In genomic region chr17:55294042-55294751, GRCh38 we compare ENCODE assay signal across 18 cellular contexts. TPM values are rescaled to one million over a fixed set of nuclear protein-coding genes. Genes with fewer than 3 reads are reported as not detected.
DNase-seq lines count a peak whose midpoint lies in the region; ATAC-seq and TF ChIP-seq lines count a peak whose summit lies in the region.
"Had no signal": no experiment of that assay in that cellular context is flagged by ENCODE, and none has a peak within 500 bp of the region (broad histone marks: within the 10 kb centered on the region; RNA-seq: fewer than 3 reads in every experiment).

No MANE protein-coding gene starts in this region.

- H3K27me3 Mint-ChIP-seq in activated T-helper 2 cell treated with anti-CD3 and anti-CD28 coated beads, Interferon-gamma antibody, Interleukin-2, Interleukin-4, amounts not matched to agents 10 μg/mL and 5 μg/mL and 100 μg/mL, durations not matched to agents 14 hours and 24 hours and 36 hours (ENCODE audit: low read depth): peaks cover 7% of the 10 kb centered on the region

- peak overlapping the region; percentile 76 for H3K27ac ChIP-seq in left ventricle myocardium inferior (replicated peaks)
- H3K27ac ChIP-seq in heart left ventricle: peak overlapping the region in 3 of 12 donors; percentile 3 to 62 (median 60)
- H3K27ac ChIP-seq in tibial artery: peak overlapping the region; percentile 43 to 53
- H3K27ac ChIP-seq: GM23248 had no signal

- intact Hi-C loops in left ventricle myocardium inferior (cut with micrococcal nuclease): no loop called here
- intact Hi-C loops in heart left ventricle (cut with DNase I): loop anchor here in 3 of 10 donors (2.0 to 10.0 kb wide), 3 partner anchors 27 to 299 kb away; partner anchors contain the start of gene HLF (in 1 of the 3)
- intact Hi-C loops in tibial artery (cut with DNase I; ENCODE audit: low total_unique reads): loop anchor here (10.0 kb wide), 1 partner anchor 59 kb away; no protein-coding TSS in a partner anchor
- intact Hi-C loops in activated T-helper 2 cell treated with anti-CD3 and anti-CD28 coated beads, Interferon-gamma antibody, Interleukin-2, Interleukin-4, amounts not matched to agents 10 μg/mL and 5 μg/mL and 100 μg/mL, durations not matched to agents 14 hours and 24 hours and 36 hours (cut with micrococcal nuclease): no loop called here

- H3K9me3 ChIP-seq in left ventricle myocardium inferior (replicated peaks): peaks cover 7% of the 10 kb centered on the region
- peaks cover 0 to 9% (median 0%) of the 10 kb centered on the region in 12 donors for H3K9me3 ChIP-seq in heart left ventricle
- no peaks in the 10 kb centered on the region for H3K9me3 ChIP-seq in tibial artery
- H3K9me3 ChIP-seq: SK-N-SH had no signal

- no peak overlapping the region for H3K4me3 Mint-ChIP-seq in activated T-helper 2 cell treated with anti-CD3 and anti-CD28 coated beads, Interferon-gamma antibody, Interleukin-2, Interleukin-4, amounts not matched to agents 10 μg/mL and 5 μg/mL and 100 μg/mL, durations not matched to agents 14 hours and 24 hours and 36 hours (ENCODE audit: low read depth)

- DNase-seq in left ventricle myocardium inferior: no peak
- DNase-seq in heart left ventricle: no peak
- peak; percentile 5 for DNase-seq in OCI-M1 (lab: John Stamatoyannopoulos, UW)
- peak; percentile 6 for DNase-seq in fibroblast of villous mesenchyme (ENCODE audit: low read depth)
- no peak for DNase-seq in tibial artery
- no peak for DNase-seq in activated T-helper 2 cell treated with anti-CD3 and anti-CD28 coated beads, Interferon-gamma antibody, Interleukin-2, Interleukin-4, amounts not matched to agents 10 μg/mL and 5 μg/mL and 100 μg/mL, durations not matched to agents 14 hours and 24 hours and 36 hours (ENCODE audit: low spot score)
- DNase-seq in NCI-H1417 treated with DMSO at 0.1 percent for 48 hours (lab: John Stamatoyannopoulos, UW): no peak
- no peak for DNase-seq in midbrain (lab: John Stamatoyannopoulos, UW)
- DNase-seq: activated effector memory CD4-positive, alpha-beta T cell treated with Interleukin-2 at 50 U/mL for 16 hours; erythroblast; GM23248; head of caudate nucleus; kidney; NCI-H2029 treated with DMSO at 0.1 percent for 48 hours; occipital lobe; SK-N-SH had no signal

- peaks cover 9% of the 10 kb centered on the region for H3K36me3 ChIP-seq in left ventricle myocardium inferior
- peaks cover 0 to 37% (median 0%) of the 10 kb centered on the region in 9 donors for H3K36me3 ChIP-seq in heart left ventricle
- H3K36me3 ChIP-seq in tibial artery: peaks cover 0 to 10% (median 5%) of the 10 kb centered on the region in 3 donors

- H3K4me3 ChIP-seq in left ventricle myocardium inferior (no peak overlapping the region), heart left ventricle (no peak overlapping the region), fibroblast of villous mesenchyme (ENCODE audit: low read depth, low read length) (no peak overlapping the region), tibial artery (no peak overlapping the region)
- H3K4me3 ChIP-seq: GM23248, skin epidermis had no signal

- H3K4me1 ChIP-seq in left ventricle myocardium inferior (peaks cover 41% of the 10 kb centered on the region), heart left ventricle (peaks cover 0 to 32% (median 12%) of the 10 kb centered on the region in 12 donors), tibial artery (peaks cover 0 to 18% (median 7%) of the 10 kb centered on the region in 4 donors)

- H3K36me3 Mint-ChIP-seq in activated T-helper 2 cell treated with anti-CD3 and anti-CD28 coated beads, Interferon-gamma antibody, Interleukin-2, Interleukin-4, amounts not matched to agents 10 μg/mL and 5 μg/mL and 100 μg/mL, durations not matched to agents 14 hours and 24 hours and 36 hours (ENCODE audit: low read depth): no peaks in the 10 kb centered on the region

- no peak overlapping the region for H3K27ac Mint-ChIP-seq in activated T-helper 2 cell treated with anti-CD3 and anti-CD28 coated beads, Interferon-gamma antibody, Interleukin-2, Interleukin-4, amounts not matched to agents 10 μg/mL and 5 μg/mL and 100 μg/mL, durations not matched to agents 14 hours and 24 hours and 36 hours

- TF ChIP-seq CTCF in left ventricle myocardium inferior (IDR thresholded peaks at IDR 0.05; ENCODE audit: borderline replicate concordance) (no peak), heart left ventricle (IDR thresholded peaks at IDR 0.05) (no peak), fibroblast of villous mesenchyme (IDR thresholded peaks at IDR 0.05; ENCODE audit: insufficient read depth, low read depth, low read length) (no peak), tibial artery (IDR thresholded peaks at IDR 0.05) (no peak)

- H3K27me3 ChIP-seq in left ventricle myocardium inferior (ENCODE audit: low read depth) (no peaks in the 10 kb centered on the region), heart left ventricle (no peaks in the 10 kb centered on the region), tibial artery (no peaks in the 10 kb centered on the region)

- TF ChIP-seq POLR2A in heart left ventricle (IDR thresholded peaks at IDR 0.05): no peak

- no peak for ATAC-seq in heart left ventricle
- ATAC-seq: Panc1 had no signal

- WGBS in heart left ventricle, 4 donors: 69 to 75% (median 73%) methylated on average over 13 of the region's 13 CpGs

- no peaks in the 10 kb centered on the region for H3K4me1 Mint-ChIP-seq in activated T-helper 2 cell treated with anti-CD3 and anti-CD28 coated beads, Interferon-gamma antibody, Interleukin-2, Interleukin-4, amounts not matched to agents 10 μg/mL and 5 μg/mL and 100 μg/mL, durations not matched to agents 14 hours and 24 hours and 36 hours (ENCODE audit: low read depth)

- no peaks in the 10 kb centered on the region for H3K9me3 Mint-ChIP-seq in activated T-helper 2 cell treated with anti-CD3 and anti-CD28 coated beads, Interferon-gamma antibody, Interleukin-2, Interleukin-4, amounts not matched to agents 10 μg/mL and 5 μg/mL and 100 μg/mL, durations not matched to agents 14 hours and 24 hours and 36 hours

RNA-seq across cellular contexts. Expression of gene HLF, which starts 29.4 kb away (rescaled TPM):
- total RNA-seq in left ventricle myocardium inferior (22.6 TPM), heart left ventricle (10 to 100 TPM in 7 of 9 donors, 1 to 10 TPM in 2; 7.5 to 46.3 (median 28.7) TPM), fibroblast of villous mesenchyme (not detected in 2 replicates)
- 1 to 10 TPM; 5.3 to 6.9 TPM for polyA plus RNA-seq in heart left ventricle
- total RNA-seq in activated T-helper 2 cell treated with anti-CD3 and anti-CD28 coated beads, Interferon-gamma antibody, Interleukin-2, Interleukin-4, amounts not matched to agents 10 μg/mL and 5 μg/mL and 100 μg/mL, durations not matched to agents 14 hours and 24 hours and 36 hours: 4.5 and 5.1 TPM in 2 replicates
- total RNA-seq: GM23248 had no signal

Comparison
In these comparisons a context has a peak if more than half of its experiments do, and no peak if none do; other contexts are left out.
1. DNase-seq: peak in OCI-M1 (single experiment) and fibroblast of villous mesenchyme (single experiment); none in left ventricle myocardium inferior (single experiment), heart left ventricle (0 of 5), tibial artery (0 of 2), activated T-helper 2 cell treated with anti-CD3 and anti-CD28 coated beads, Interferon-gamma antibody, Interleukin-2, Interleukin-4, amounts not matched to agents 10 μg/mL and 5 μg/mL and 100 μg/mL, durations not matched to agents 14 hours and 24 hours and 36 hours (single experiment), NCI-H1417 treated with DMSO at 0.1 percent for 48 hours (single experiment) and midbrain (single experiment).